In genomic region chr1:52582116-52582696, GRCh38 we compare ENCODE assay signal across 2 cellular contexts.
TF ChIP-seq lines count a peak whose summit lies in the region.

No MANE protein-coding gene starts in this region.

TF ChIP-seq in HEK293, 187 proteins besides CTCF, POLR2A, EP300 and RAD21:
- TF ChIP-seq ZNF335 (tag by site-specific recombination; conservative IDR thresholded peaks at IDR 0.05) = no peak
- peak; percentile 82 for TF ChIP-seq ZNF121 (tag by site-specific recombination; IDR thresholded peaks at IDR 0.05)

TF ChIP-seq in K562, 482 proteins besides CTCF, POLR2A, EP300 and RAD21:
- TF ChIP-seq YBX1 (IDR thresholded peaks at IDR 0.05) (no peak), RBM25 (IDR thresholded peaks at IDR 0.05; ENCODE audit: low read depth, low read length, severe bottlenecking) (peak; percentile 83), SMARCA4 (IDR thresholded peaks at IDR 0.05) (no peak), HOXB6 (CRISPR knock-in tag; IDR thresholded peaks at IDR 0.05; ENCODE audit: borderline replicate concordance) (no peak), TCF7L2 (IDR thresholded peaks at IDR 0.05; ENCODE audit: low read depth, low read length) (no peak), ELF1 (tag; IDR thresholded peaks at IDR 0.05) (no peak), DPF2 (IDR thresholded peaks at IDR 0.05) (no peak), ATF7 (IDR thresholded peaks at IDR 0.05) (no peak), CREB3L1 (IDR thresholded peaks at IDR 0.05; ENCODE audit: borderline replicate concordance, low read depth) (no peak), U2AF1 (optimal IDR thresholded peaks at IDR 0.05; ENCODE audit: low read depth, low read length) (no peak), RBM39 (optimal IDR thresholded peaks at IDR 0.05; ENCODE audit: low read depth, low read length) (no peak), DDX20 (tag; IDR thresholded peaks at IDR 0.05; ENCODE audit: low read depth) (no peak), ZKSCAN8 (CRISPR knock-in tag; IDR thresholded peaks at IDR 0.05) (no peak), RCOR1 (IDR thresholded peaks at IDR 0.05; ENCODE audit: borderline replicate concordance in 1 of 2, low read depth in 2 of 2, low read length in 2 of 2) (no peak), PYGO2 (tag; IDR thresholded peaks at IDR 0.05) (no peak), ZNF780A (CRISPR knock-in tag; IDR thresholded peaks at IDR 0.05) (no peak), GATA2 (CRISPR knock-in tag; IDR thresholded peaks at IDR 0.05) (no peak), BRD4 (IDR thresholded peaks at IDR 0.05) (no peak), MAFG (tag; conservative IDR thresholded peaks at IDR 0.05) (no peak), CC2D1A (IDR thresholded peaks at IDR 0.05) (peak; percentile 22; the same call in 1 of the 2 replicates), OTX1 (CRISPR knock-in tag; IDR thresholded peaks at IDR 0.05) (no peak), BCOR (IDR thresholded peaks at IDR 0.05) (peak; percentile 68), TARDBP (IDR thresholded peaks at IDR 0.05) (no peak), NRF1 (conservative IDR thresholded peaks at IDR 0.05 in 1 of 2, IDR thresholded peaks at IDR 0.05 in 1 of 2) (no peak), NFE2L1 (tag; IDR thresholded peaks at IDR 0.05; ENCODE audit: borderline replicate concordance, low read depth) (no peak), ZNF121 (CRISPR knock-in tag; conservative IDR thresholded peaks at IDR 0.05) (peak; percentile 97), ESRRA (IDR thresholded peaks at IDR 0.05; ENCODE audit: borderline replicate concordance, low read depth) (no peak), CXXC5 (CRISPR knock-in tag; IDR thresholded peaks at IDR 0.05) (no peak), ZNF316 (IDR thresholded peaks at IDR 0.05) (no peak), ARNT (IDR thresholded peaks at IDR 0.05) (no peak), ZBTB33 (CRISPR knock-in tag; IDR thresholded peaks at IDR 0.05) (no peak)
